Comparison of ENCODE assay signal across 35 cellular contexts in the genomic region with DNA sequence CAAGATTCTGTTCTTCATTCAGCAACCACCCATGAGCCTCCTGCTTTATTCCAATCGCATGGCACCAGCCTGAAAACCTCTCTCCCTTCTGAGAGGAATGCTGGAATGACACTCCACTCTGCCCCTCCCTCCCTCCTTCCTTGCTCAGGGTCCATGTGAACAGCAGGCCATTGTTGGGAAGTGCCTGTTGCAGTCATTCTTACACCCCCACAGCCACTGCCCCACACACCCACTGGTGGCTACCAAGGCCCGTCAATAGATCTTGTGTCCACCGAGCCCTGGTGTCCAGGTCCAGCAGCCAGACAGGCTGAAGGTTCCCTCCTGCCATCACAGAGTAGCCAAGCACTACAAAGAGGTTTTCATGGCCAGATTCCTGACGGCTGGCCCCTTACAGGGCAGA. TPM values are rescaled to one million over a fixed set of nuclear protein-coding genes. Genes with fewer than 3 reads are reported as not detected.
"Had no signal": no experiment of that assay in that cellular context is flagged by ENCODE, and none has a peak within 500 bp of the region (broad histone marks: within the 10 kb centered on the region; RNA-seq: fewer than 3 reads in every experiment).

No MANE protein-coding gene starts in this region.

- H3K27me3 Mint-ChIP-seq: activated CD4-positive, alpha-beta T cell treated with anti-CD3 and anti-CD28 coated beads for 36 hours; activated CD4-positive, alpha-beta T cell treated with anti-CD3 and anti-CD28 coated beads, Interleukin-2, amount 10 ng/mL, durations not matched to agents 7 days and 5 days had no signal

- H3K4me3 Mint-ChIP-seq: activated CD4-positive, alpha-beta T cell treated with anti-CD3 and anti-CD28 coated beads for 36 hours; activated CD4-positive, alpha-beta T cell treated with anti-CD3 and anti-CD28 coated beads, Interleukin-2, amount 10 ng/mL, durations not matched to agents 7 days and 5 days; activated naive CD4-positive, alpha-beta T cell treated with anti-CD3 and anti-CD28 coated beads for 36 hours; activated T-cell treated with anti-CD3 and anti-CD28 coated beads, Interleukin-2, amount 50 U/mL, for 4 hours; activated T-helper 1 cell treated with anti-CD3 and anti-CD28 coated beads, Interleukin-12 subunit alpha, Interleukin-12 subunit beta, Interleukin-2, Interleukin-4 antibody, amounts not matched to agents 30 ng/mL and 10 ng/mL and 1 ng/mL, durations not matched to agents 14 hours and 24 hours and 36 hours had no signal

- H3K27ac ChIP-seq: adrenal gland, body of pancreas, breast epithelium, Peyer's patch, WERI-Rb-1 had no signal

- DNase-seq: activated CD4-positive, alpha-beta T cell treated with anti-CD3 and anti-CD28 coated beads for 36 hours; activated CD4-positive, alpha-beta T cell treated with anti-CD3 and anti-CD28 coated beads, Interleukin-2, amount 10 ng/mL, durations not matched to agents 7 days and 5 days; activated CD4-positive, alpha-beta T cell treated with anti-CD3 and anti-CD28 coated beads, Interleukin-2, amount 50 U/mL, for 48 hours; activated CD8-positive, alpha-beta memory T cell treated with anti-CD3 and anti-CD28 coated beads, Interleukin-2, amount 50 U/mL, for 4 hours; activated gamma-delta T cell treated with Interleukin-2 at 50 U/mL for 16 hours; activated naive CD4-positive, alpha-beta T cell treated with anti-CD3 and anti-CD28 coated beads for 36 hours; activated T-cell treated with anti-CD3 and anti-CD28 coated beads for 4 hours; activated T-cell treated with anti-CD3 and anti-CD28 coated beads, Interleukin-2, amount 50 U/mL, for 4 hours; adrenal gland; body of pancreas; Kasumi-1; KG1; MM.1S; MV-4-11; NCI-H1092; NCI-H1436 treated with DMSO at 0.1 percent for 48 hours; NCI-H2029; NCI-H345; NCI-H524 treated with DMSO at 0.1 percent for 48 hours; PC-3; Peyer's patch; RPMI8226; SIG-M5; SW 1271; T-helper 1 cell; T-helper 2 cell; T-helper 9 cell; WERI-Rb-1 had no signal

- H3K4me3 ChIP-seq: adrenal gland, body of pancreas, breast epithelium, Peyer's patch had no signal

- ATAC-seq: activated CD4-positive, alpha-beta T cell treated with anti-CD3 and anti-CD28 coated beads for 36 hours; activated CD4-positive, CD25-positive, alpha-beta regulatory T cell treated with anti-CD3 and anti-CD28 coated beads, Interleukin-2, amount 50 U/mL, for 24 hours; activated naive CD4-positive, alpha-beta T cell treated with anti-CD3 and anti-CD28 coated beads, Interleukin-2, amount 50 U/mL, for 72 hours; activated T-cell treated with anti-CD3 and anti-CD28 coated beads, Interleukin-2, amount 50 U/mL, for 4 hours; body of pancreas; PC-3; Right ventricle myocardium inferior had no signal

- H3K27ac Mint-ChIP-seq: activated CD4-positive, alpha-beta T cell treated with anti-CD3 and anti-CD28 coated beads for 36 hours; activated CD4-positive, alpha-beta T cell treated with anti-CD3 and anti-CD28 coated beads, Interleukin-2, amount 10 ng/mL, durations not matched to agents 7 days and 5 days; activated naive CD4-positive, alpha-beta T cell treated with anti-CD3 and anti-CD28 coated beads for 36 hours; activated T-helper 1 cell treated with anti-CD3 and anti-CD28 coated beads, Interleukin-12 subunit alpha, Interleukin-12 subunit beta, Interleukin-2, Interleukin-4 antibody, amounts not matched to agents 30 ng/mL and 10 ng/mL and 1 ng/mL, durations not matched to agents 14 hours and 24 hours and 36 hours had no signal

- H3K9me3 ChIP-seq: adrenal gland, body of pancreas, breast epithelium, Peyer's patch had no signal

- H3K27me3 ChIP-seq: adrenal gland, body of pancreas, breast epithelium, Peyer's patch had no signal

- H3K9me3 Mint-ChIP-seq: activated CD4-positive, alpha-beta T cell treated with anti-CD3 and anti-CD28 coated beads, Interleukin-2, amount 10 ng/mL, durations not matched to agents 7 days and 5 days; activated naive CD4-positive, alpha-beta T cell treated with anti-CD3 and anti-CD28 coated beads for 36 hours; activated T-cell treated with anti-CD3 and anti-CD28 coated beads, Interleukin-2, amount 50 U/mL, for 4 hours; activated T-helper 1 cell treated with anti-CD3 and anti-CD28 coated beads, Interleukin-12 subunit alpha, Interleukin-12 subunit beta, Interleukin-2, Interleukin-4 antibody, amounts not matched to agents 30 ng/mL and 10 ng/mL and 1 ng/mL, durations not matched to agents 14 hours and 24 hours and 36 hours had no signal

RNA-seq across cellular contexts. Expression of a gene that starts 22.6 kb away (rescaled TPM):
- total RNA-seq: activated T-cell treated with anti-CD3 and anti-CD28 coated beads, Interleukin-2, amount 50 U/mL, for 4 hours; activated T-helper 1 cell treated with anti-CD3 and anti-CD28 coated beads, Interleukin-12 subunit alpha, Interleukin-12 subunit beta, Interleukin-2, Interleukin-4 antibody, amounts not matched to agents 30 ng/mL and 10 ng/mL and 1 ng/mL, durations not matched to agents 14 hours and 24 hours and 36 hours; breast epithelium; cardiac septum; NCI-H460; PC-3; Right ventricle myocardium inferior had no signal
